20 cellular contexts compared by ENCODE assay signal in the genomic region with DNA sequence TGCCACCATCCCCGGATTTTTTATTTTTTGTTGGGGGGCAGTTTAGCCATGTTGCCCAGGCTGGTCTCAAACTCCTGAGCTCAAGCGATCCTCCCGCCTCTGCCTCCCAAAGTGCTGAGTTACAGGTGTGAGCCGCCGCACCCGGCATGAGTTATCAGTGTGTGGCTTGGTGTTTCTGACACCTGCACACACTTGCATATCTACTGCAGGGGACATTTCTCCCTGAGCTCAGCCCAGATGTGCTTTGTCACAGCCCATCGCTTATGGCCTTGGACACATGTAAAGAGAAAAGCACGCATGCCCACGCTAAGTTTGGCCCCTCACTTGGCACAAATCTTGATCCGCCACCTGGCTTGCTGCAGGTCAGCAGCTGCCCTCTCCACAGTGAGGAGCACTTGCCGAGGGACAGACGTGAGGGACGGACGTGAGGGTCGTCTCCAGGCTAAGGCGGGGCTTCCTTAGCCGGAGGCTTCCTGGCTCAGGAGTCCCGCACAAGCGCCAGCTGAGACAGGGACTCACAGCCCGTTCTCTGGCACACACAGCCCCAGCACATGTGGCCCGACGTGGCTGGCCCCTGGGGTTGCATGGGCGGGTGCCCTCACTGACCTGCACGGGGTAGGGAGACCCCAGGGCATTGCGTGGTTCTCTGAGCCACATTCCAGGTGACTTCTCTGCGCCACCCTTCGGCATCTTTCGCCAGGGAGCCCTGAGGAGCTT. TPM values are rescaled to one million over a fixed set of nuclear protein-coding genes. Genes with fewer than 3 reads are reported as not detected.
DNase-seq lines count a peak whose midpoint lies in the region; ATAC-seq and TF ChIP-seq lines count a peak whose summit lies in the region.
"Had no signal": no experiment of that assay in that cellular context is flagged by ENCODE, and none has a peak within 500 bp of the region (broad histone marks: within the 10 kb centered on the region; RNA-seq: fewer than 3 reads in every experiment).

No MANE protein-coding gene starts in this region.

- POLR2A ChIA-PET in naive thymus-derived CD4-positive, alpha-beta T cell (lab: Charles Lee): interaction anchor here (3.5 kb wide), 1 partner anchor 71 kb away, joined by 25 read pairs; no protein-coding TSS in a partner anchor

- no peaks in the 10 kb centered on the region for H3K79me2 ChIP-seq in DOHH2 (ENCODE audit: control insufficient read depth, low read length)

- peak; percentile 82 for DNase-seq in NAMALWA (ENCODE audit: low spot score)
- no peak for DNase-seq in endothelial cell (ENCODE audit: low spot score)
- DNase-seq in stimulated activated naive B cell treated with anti-CD40 and anti-IgM and Interleukin-4, amounts not matched to agents 10 μg/mL and 1 μg/mL and 100 μg/mL, for 72 hours: no peak
- no peak for DNase-seq in naive thymus-derived CD4-positive, alpha-beta T cell
- DNase-seq in DMS114 treated with DMSO at 0.1 percent for 48 hours (lab: John Stamatoyannopoulos, UW; ENCODE audit: unreplicated experiment): no peak
- DNase-seq in islet precursor cell: no peak
- DNase-seq: Calu3; CD4-positive, CD25-positive, alpha-beta regulatory T cell; DMS79; Kasumi-1; MM.1S; NCI-H1105 treated with DMSO at 0.1 percent for 48 hours; NCI-H187; NCI-H446; NK-92 treated with Interleukin-12 subunit alpha and Interleukin-12 subunit beta, amount 100 ng/mL, for 24 hours; PC-9 had no signal

- H3K4me1 Mint-ChIP-seq in endothelial cell (ENCODE audit: unreplicated experiment): peaks cover under 1% of the 10 kb centered on the region
- peaks cover 9 to 17% of the 10 kb centered on the region in 2 donors for H3K4me1 Mint-ChIP-seq in stimulated activated naive B cell treated with anti-CD40 and anti-IgM and Interleukin-4, amounts not matched to agents 10 μg/mL and 1 μg/mL and 100 μg/mL, for 72 hours
- peaks cover 0 to 6% (median 4%) of the 10 kb centered on the region in 7 donors for H3K4me1 Mint-ChIP-seq in naive thymus-derived CD4-positive, alpha-beta T cell

- ATAC-seq in stimulated activated naive B cell treated with anti-CD40 and anti-IgM and Interleukin-4, amounts not matched to agents 10 μg/mL and 1 μg/mL and 100 μg/mL, for 72 hours (replicated peaks): no peak
- no peak for ATAC-seq in naive thymus-derived CD4-positive, alpha-beta T cell
- ATAC-seq in GM18858 (IDR thresholded peaks at IDR 0.05; ENCODE audit: unreplicated experiment): no peak

- no peaks in the 10 kb centered on the region for H3K27me3 ChIP-seq in DOHH2 (ENCODE audit: control insufficient read depth, low read length)
- H3K27me3 ChIP-seq in naive thymus-derived CD4-positive, alpha-beta T cell (ENCODE audit: control insufficient read depth in 2 of 2, insufficient read depth in 2 of 2, low read length in 2 of 2): no peaks in the 10 kb centered on the region

- H3K4me3 Mint-ChIP-seq in endothelial cell (ENCODE audit: unreplicated experiment): no peak overlapping the region
- no peak overlapping the region for H3K4me3 Mint-ChIP-seq in stimulated activated naive B cell treated with anti-CD40 and anti-IgM and Interleukin-4, amounts not matched to agents 10 μg/mL and 1 μg/mL and 100 μg/mL, for 72 hours
- H3K4me3 Mint-ChIP-seq in naive thymus-derived CD4-positive, alpha-beta T cell: no peak overlapping the region
- H3K4me3 Mint-ChIP-seq: CD4-positive, CD25-positive, alpha-beta regulatory T cell had no signal

- H3K27ac Mint-ChIP-seq in endothelial cell (ENCODE audit: unreplicated experiment): peak overlapping the region; percentile 42
- peak overlapping the region; percentile 47 for H3K27ac Mint-ChIP-seq in stimulated activated naive B cell treated with anti-CD40 and anti-IgM and Interleukin-4, amounts not matched to agents 10 μg/mL and 1 μg/mL and 100 μg/mL, for 72 hours
- no peak overlapping the region for H3K27ac Mint-ChIP-seq in naive thymus-derived CD4-positive, alpha-beta T cell
- H3K27ac Mint-ChIP-seq: CD4-positive, CD25-positive, alpha-beta regulatory T cell had no signal

- TF ChIP-seq CTCF in DOHH2 (IDR thresholded peaks at IDR 0.05; ENCODE audit: low read depth, low read length, poor library complexity, severe bottlenecking): no peak
- TF ChIP-seq CTCF in endothelial cell (IDR thresholded peaks at IDR 0.05; ENCODE audit: unreplicated experiment): no peak

- H3K9me3 ChIP-seq in DOHH2 (ENCODE audit: control insufficient read depth, insufficient read depth, low read length): no peaks in the 10 kb centered on the region
- no peaks in the 10 kb centered on the region for H3K9me3 ChIP-seq in naive thymus-derived CD4-positive, alpha-beta T cell (ENCODE audit: control insufficient read depth in 2 of 3, low read length in 3 of 3)

- intact Hi-C loops in naive thymus-derived CD4-positive, alpha-beta T cell (cut with micrococcal nuclease): loop anchor here in 1 of 2 donors (5.0 kb wide), 2 partner anchors 33 to 53 kb away; no protein-coding TSS in a partner anchor

- H3K27ac ChIP-seq in DOHH2 (ENCODE audit: low read depth, low read length): peak overlapping the region; percentile 51
- H3K27ac ChIP-seq in naive thymus-derived CD4-positive, alpha-beta T cell (ENCODE audit: low read depth, low read length): no peak overlapping the region
- H3K27ac ChIP-seq: PC-9 had no signal

- peaks cover 17% of the 10 kb centered on the region for H3F3A ChIP-seq in DOHH2 (ENCODE audit: control insufficient read depth, insufficient read depth)

- CTCF ChIA-PET in naive thymus-derived CD4-positive, alpha-beta T cell (lab: Charles Lee): interaction anchor here (1.3 to 7.5 kb wide), 11 partner anchors 17 to 184 kb away, joined by 3 to 170 read pairs (median 7); partner anchors contain the start of genes COX19 and GPR146

- H3K27me3 Mint-ChIP-seq in endothelial cell (ENCODE audit: unreplicated experiment): peaks cover 5% of the 10 kb centered on the region
- H3K27me3 Mint-ChIP-seq in stimulated activated naive B cell treated with anti-CD40 and anti-IgM and Interleukin-4, amounts not matched to agents 10 μg/mL and 1 μg/mL and 100 μg/mL, for 72 hours: peaks cover 0 to 4% of the 10 kb centered on the region in 2 donors
- no peaks in the 10 kb centered on the region for H3K27me3 Mint-ChIP-seq in naive thymus-derived CD4-positive, alpha-beta T cell
- H3K27me3 Mint-ChIP-seq: CD4-positive, CD25-positive, alpha-beta regulatory T cell had no signal

- H3K4me1 ChIP-seq in DOHH2 (ENCODE audit: control insufficient read depth, low read length): peaks cover 53% of the 10 kb centered on the region
- H3K4me1 ChIP-seq in naive thymus-derived CD4-positive, alpha-beta T cell (ENCODE audit: control insufficient read depth in 2 of 2, insufficient read depth in 2 of 2, low read length in 2 of 2): peaks cover 4 to 5% of the 10 kb centered on the region in 2 donors

- no peaks in the 10 kb centered on the region for H4K20me1 ChIP-seq in DOHH2 (ENCODE audit: control insufficient read depth, insufficient read depth, low read depth, low read length)

- H3K9me2 ChIP-seq in DOHH2 (replicated peaks; ENCODE audit: control insufficient read depth, low read length): no peaks in the 10 kb centered on the region

- H3K4me3 ChIP-seq in DOHH2 (ENCODE audit: low read length): peak overlapping the region; percentile 10
- no peak overlapping the region for H3K4me3 ChIP-seq in naive thymus-derived CD4-positive, alpha-beta T cell (ENCODE audit: low read length)
- H3K4me3 ChIP-seq: PC-9 had no signal

- peak overlapping the region; percentile 58 for H3K4me2 ChIP-seq in DOHH2 (ENCODE audit: low read length)
- H3K4me2 ChIP-seq: PC-9 had no signal

- peaks cover 5% of the 10 kb centered on the region for H3K36me3 Mint-ChIP-seq in endothelial cell (ENCODE audit: low read depth, unreplicated experiment)
- H3K36me3 Mint-ChIP-seq in stimulated activated naive B cell treated with anti-CD40 and anti-IgM and Interleukin-4, amounts not matched to agents 10 μg/mL and 1 μg/mL and 100 μg/mL, for 72 hours: peaks cover 21 to 22% of the 10 kb centered on the region in 2 donors
- no peaks in the 10 kb centered on the region for H3K36me3 Mint-ChIP-seq in naive thymus-derived CD4-positive, alpha-beta T cell

- peaks cover 37% of the 10 kb centered on the region for H3K36me3 ChIP-seq in DOHH2 (ENCODE audit: control insufficient read depth, low read length)
- H3K36me3 ChIP-seq in naive thymus-derived CD4-positive, alpha-beta T cell (ENCODE audit: control insufficient read depth in 2 of 3, insufficient read depth in 3 of 3, low read length in 3 of 3): peaks cover 0 to 31% (median 0%) of the 10 kb centered on the region in 3 experiments

- no peaks in the 10 kb centered on the region for H3K9me3 Mint-ChIP-seq in endothelial cell (ENCODE audit: unreplicated experiment)
- H3K9me3 Mint-ChIP-seq in stimulated activated naive B cell treated with anti-CD40 and anti-IgM and Interleukin-4, amounts not matched to agents 10 μg/mL and 1 μg/mL and 100 μg/mL, for 72 hours: peaks cover 0 to under 1% of the 10 kb centered on the region in 2 donors
- no peaks in the 10 kb centered on the region for H3K9me3 Mint-ChIP-seq in naive thymus-derived CD4-positive, alpha-beta T cell
- H3K9me3 Mint-ChIP-seq: CD4-positive, CD25-positive, alpha-beta regulatory T cell had no signal

RNA-seq across cellular contexts. Expression of gene CYP2W1, which starts 11.8 kb away (rescaled TPM):
- total RNA-seq in endothelial cell (ENCODE audit: unreplicated experiment): not detected
- total RNA-seq in naive thymus-derived CD4-positive, alpha-beta T cell: not detected
- polyA plus RNA-seq in naive thymus-derived CD4-positive, alpha-beta T cell: not detected
- total RNA-seq: CD4-positive, CD25-positive, alpha-beta regulatory T cell; H1; PC-9; SK-MEL-5 had no signal
- polyA plus RNA-seq: CD4-positive, CD25-positive, alpha-beta regulatory T cell; H1 had no signal

RNA-seq across cellular contexts. Expression of gene COX19, which starts 19.4 kb away (rescaled TPM):
- total RNA-seq in endothelial cell (ENCODE audit: unreplicated experiment): 10.2 TPM
- 10 to 100 TPM; 18.3 to 48.2 (median 46.1) TPM for total RNA-seq in naive thymus-derived CD4-positive, alpha-beta T cell
- polyA plus RNA-seq in naive thymus-derived CD4-positive, alpha-beta T cell: 10 to 100 TPM; 26.7 to 28.1 TPM

RNA-seq across cellular contexts. Expression of gene ADAP1, which starts 40.3 kb away (rescaled TPM):
- 1.7 TPM for total RNA-seq in endothelial cell (ENCODE audit: unreplicated experiment)
- 10 to 100 TPM in 3 of 5 experiments, 1 to 10 TPM in 2; 5.0 to 68.6 (median 17.3) TPM for total RNA-seq in naive thymus-derived CD4-positive, alpha-beta T cell
- polyA plus RNA-seq in naive thymus-derived CD4-positive, alpha-beta T cell: 1 to 10 TPM; 3.8 to 5.5 TPM

RNA-seq across cellular contexts. Expression of gene GPR146, which starts 49.6 kb away (rescaled TPM):
- 8.1 TPM for total RNA-seq in endothelial cell (ENCODE audit: unreplicated experiment)
- 10 to 100 TPM; 10.1 to 26.5 (median 15.9) TPM for total RNA-seq in naive thymus-derived CD4-positive, alpha-beta T cell
- 10 to 100 TPM; 13.5 to 16.9 TPM for polyA plus RNA-seq in naive thymus-derived CD4-positive, alpha-beta T cell

Comparison
In these comparisons a context has a peak if more than half of its experiments do, and no peak if none do; other contexts are left out.
1. H3K27ac Mint-ChIP-seq: peak in endothelial cell (single experiment) and stimulated activated naive B cell treated with anti-CD40 and anti-IgM and Interleukin-4, amounts not matched to agents 10 μg/mL and 1 μg/mL and 100 μg/mL, for 72 hours (single experiment); none in naive thymus-derived CD4-positive, alpha-beta T cell (0 of 9).